In the genomic region with DNA sequence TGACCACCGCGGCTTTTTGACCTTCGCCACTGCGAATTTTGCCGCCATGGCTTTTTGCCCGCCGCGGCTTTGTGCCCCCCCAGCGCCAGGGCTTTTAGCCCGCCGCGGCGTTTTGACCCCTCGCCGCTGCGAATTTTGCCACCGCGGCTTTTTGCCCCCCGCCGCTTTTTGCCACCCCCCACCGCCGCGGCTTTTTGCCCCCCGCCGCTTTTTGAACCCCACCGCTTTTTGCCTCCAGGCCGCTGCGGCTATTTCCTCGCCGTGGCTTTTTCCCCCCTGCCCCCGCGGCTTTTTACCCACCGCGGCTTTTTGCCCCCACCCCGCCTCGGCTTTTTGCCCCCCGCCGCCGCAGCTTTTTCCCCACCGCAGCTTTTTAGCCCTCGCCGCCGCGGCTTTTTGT, we compare ENCODE assay signal across 24 cellular contexts.
"Had no signal": no experiment of that assay in that cellular context is flagged by ENCODE, and none has a peak within 500 bp of the region (broad histone marks: within the 10 kb centered on the region; RNA-seq: fewer than 3 reads in every experiment).

No MANE protein-coding gene starts in this region.

- H3K4me3 Mint-ChIP-seq: natural killer cell; stimulated activated memory B cell treated with anti-CD40 and anti-IgM and Interleukin-4, amounts not matched to agents 10 μg/mL and 1 μg/mL and 100 μg/mL, for 72 hours; type B pancreatic cell had no signal

- H3K27ac ChIP-seq: dorsolateral prefrontal cortex, esophagus muscularis mucosa, foreskin keratinocyte, gastroesophageal sphincter, heart right ventricle, left lung, ovary, sigmoid colon, testis, tibial artery had no signal

- H3K4me3 ChIP-seq: dorsolateral prefrontal cortex, esophagus muscularis mucosa, gastroesophageal sphincter, heart right ventricle, left lung, ovary, sigmoid colon, tibial artery had no signal

- ATAC-seq: foreskin keratinocyte; gastroesophageal sphincter; heart right ventricle; left cardiac atrium; left lung; natural killer cell; stimulated activated memory B cell treated with anti-CD40 and anti-IgM and Interleukin-4, amounts not matched to agents 10 μg/mL and 1 μg/mL and 100 μg/mL, for 72 hours; stimulated activated naive CD8-positive, alpha-beta T cell treated with anti-CD3 and anti-CD28 coated beads, Interleukin-15, Interleukin-2, amounts not matched to agents 100 U/mL and 50 U/mL, for 24 hours had no signal

- H3K9me3 Mint-ChIP-seq: natural killer cell; stimulated activated memory B cell treated with anti-CD40 and anti-IgM and Interleukin-4, amounts not matched to agents 10 μg/mL and 1 μg/mL and 100 μg/mL, for 72 hours; type B pancreatic cell had no signal

- H3K4me1 ChIP-seq: esophagus muscularis mucosa, foreskin keratinocyte, gastroesophageal sphincter, heart right ventricle, left lung, sigmoid colon, testis, tibial artery had no signal

- H3K27me3 Mint-ChIP-seq: stimulated activated memory B cell treated with anti-CD40 and anti-IgM and Interleukin-4, amounts not matched to agents 10 μg/mL and 1 μg/mL and 100 μg/mL, for 72 hours; type B pancreatic cell had no signal

- DNase-seq: cerebellar nuclear complex; dorsolateral prefrontal cortex; effector CD4-positive, alpha-beta T cell; foreskin keratinocyte; heart right ventricle; hypothalamus; left cardiac atrium; mammary epithelial cell; mesendoderm; natural killer cell; occipital lobe; retina; sigmoid colon; stimulated activated CD4-positive, alpha-beta T cell treated with anti-CD3 and anti-CD28 coated beads, Interleukin-4, amount 100 ng/mL, for 4 hours; stimulated activated naive CD8-positive, alpha-beta T cell treated with anti-CD3 and anti-CD28 coated beads, Interleukin-15, Interleukin-2, amounts not matched to agents 100 U/mL and 50 U/mL, for 24 hours; substantia nigra; testis; tibial artery had no signal

- H3K4me1 Mint-ChIP-seq: natural killer cell; stimulated activated memory B cell treated with anti-CD40 and anti-IgM and Interleukin-4, amounts not matched to agents 10 μg/mL and 1 μg/mL and 100 μg/mL, for 72 hours had no signal

- H3K9me3 ChIP-seq: esophagus muscularis mucosa, gastroesophageal sphincter, left lung, ovary, sigmoid colon, testis, tibial artery had no signal

- H3K27ac Mint-ChIP-seq: natural killer cell; stimulated activated memory B cell treated with anti-CD40 and anti-IgM and Interleukin-4, amounts not matched to agents 10 μg/mL and 1 μg/mL and 100 μg/mL, for 72 hours; type B pancreatic cell had no signal

- H3K36me3 Mint-ChIP-seq: natural killer cell; stimulated activated memory B cell treated with anti-CD40 and anti-IgM and Interleukin-4, amounts not matched to agents 10 μg/mL and 1 μg/mL and 100 μg/mL, for 72 hours; type B pancreatic cell had no signal

- H3K36me3 ChIP-seq: esophagus muscularis mucosa, gastroesophageal sphincter, heart right ventricle, left lung, ovary, sigmoid colon, tibial artery had no signal

- H3K27me3 ChIP-seq: foreskin keratinocyte, heart right ventricle, left lung, ovary, testis had no signal
